8 cellular contexts compared by ENCODE assay signal in genomic region chr1:91884459-91885290, GRCh38. TPM values are rescaled to one million over a fixed set of nuclear protein-coding genes. Genes with fewer than 3 reads are reported as not detected.
A peak's percentile ranks its signal among the peaks of the same experiment; 100 is the strongest.
DNase-seq lines count a peak whose midpoint lies in the region; FAIRE-seq and TF ChIP-seq lines count a peak whose summit lies in the region.

No MANE protein-coding gene starts in this region.

- no peaks in the 10 kb centered on the region for H3K9me3 Mint-ChIP-seq in Calu3 (ENCODE audit: low read depth, unreplicated experiment)
- no peaks in the 10 kb centered on the region for H3K9me3 Mint-ChIP-seq in activated T-helper 1 cell treated with anti-CD3 and anti-CD28 coated beads, Interleukin-12 subunit alpha, Interleukin-12 subunit beta, Interleukin-2, Interleukin-4 antibody, amounts not matched to agents 30 ng/mL and 10 ng/mL and 1 ng/mL, durations not matched to agents 14 hours and 24 hours and 36 hours

- H3K9me3 ChIP-seq in osteoblast (ENCODE audit: low read depth, low read length) = no peaks in the 10 kb centered on the region

- no peaks in the 10 kb centered on the region for H3K36me3 ChIP-seq in osteoblast (ENCODE audit: insufficient read depth, low read length)

- peak overlapping the region; percentile 77 for H3K27ac Mint-ChIP-seq in Calu3 (ENCODE audit: unreplicated experiment)
- peak overlapping the region; percentile 84 for H3K27ac Mint-ChIP-seq in activated T-helper 1 cell treated with anti-CD3 and anti-CD28 coated beads, Interleukin-12 subunit alpha, Interleukin-12 subunit beta, Interleukin-2, Interleukin-4 antibody, amounts not matched to agents 30 ng/mL and 10 ng/mL and 1 ng/mL, durations not matched to agents 14 hours and 24 hours and 36 hours

- H3K4me1 ChIP-seq in osteoblast (ENCODE audit: insufficient read depth, low read length) = peaks cover 9% of the 10 kb centered on the region

- H3K27me3 Mint-ChIP-seq in Calu3 (ENCODE audit: unreplicated experiment) = no peaks in the 10 kb centered on the region
- peaks cover 17% of the 10 kb centered on the region for H3K27me3 Mint-ChIP-seq in activated T-helper 1 cell treated with anti-CD3 and anti-CD28 coated beads, Interleukin-12 subunit alpha, Interleukin-12 subunit beta, Interleukin-2, Interleukin-4 antibody, amounts not matched to agents 30 ng/mL and 10 ng/mL and 1 ng/mL, durations not matched to agents 14 hours and 24 hours and 36 hours (ENCODE audit: insufficient read depth)

- intact Hi-C loops in Calu3 (cut with micrococcal nuclease; ENCODE audit: unreplicated experiment) = loop anchor here (10.0 kb wide), 1 partner anchor 150 kb away; no protein-coding TSS in a partner anchor
- intact Hi-C loops in activated T-helper 1 cell treated with anti-CD3 and anti-CD28 coated beads, Interleukin-12 subunit alpha, Interleukin-12 subunit beta, Interleukin-2, Interleukin-4 antibody, amounts not matched to agents 30 ng/mL and 10 ng/mL and 1 ng/mL, durations not matched to agents 14 hours and 24 hours and 36 hours (cut with micrococcal nuclease) = loop anchor here (1.0 to 5.0 kb wide), 2 partner anchors 7 to 292 kb away; no protein-coding TSS in a partner anchor

- TSS peak; percentile 31 for BruUV-seq in Calu3 (replicated peaks; lab: Mats Ljungman, UMichigan)

- H3K4me3 Mint-ChIP-seq in Calu3 (ENCODE audit: low read depth, unreplicated experiment) = peak overlapping the region; percentile 99
- H3K4me3 Mint-ChIP-seq in activated T-helper 1 cell treated with anti-CD3 and anti-CD28 coated beads, Interleukin-12 subunit alpha, Interleukin-12 subunit beta, Interleukin-2, Interleukin-4 antibody, amounts not matched to agents 30 ng/mL and 10 ng/mL and 1 ng/mL, durations not matched to agents 14 hours and 24 hours and 36 hours = peak overlapping the region; percentile 98

- H2AFZ ChIP-seq in osteoblast (ENCODE audit: low read length) = peak overlapping the region; percentile 83

- TF ChIP-seq CTCF in Calu3 (IDR thresholded peaks at IDR 0.05; ENCODE audit: unreplicated experiment) (no peak), fibroblast of pulmonary artery (IDR thresholded peaks at IDR 0.05; ENCODE audit: low read length, missing control alignments) (no peak), osteoblast (IDR thresholded peaks at IDR 0.05; ENCODE audit: extremely low read depth, low read depth, low read length) (no peak)

- CTCF ChIA-PET in Calu3 (lab: Charles Lee) = interaction anchor here (0.6 to 1.3 kb wide), 7 partner anchors 21 to 675 kb away, joined by 3 to 4 read pairs (median 4); no protein-coding TSS in a partner anchor

- H3K79me2 ChIP-seq in osteoblast (ENCODE audit: insufficient read depth, low read length) = peaks cover 39% of the 10 kb centered on the region

- no peak for FAIRE-seq in RCC 7860 (lab: Jason Lieb, UNC)

- H3K4me1 Mint-ChIP-seq in Calu3 (ENCODE audit: low read depth, unreplicated experiment) = peaks cover 35% of the 10 kb centered on the region
- H3K4me1 Mint-ChIP-seq in activated T-helper 1 cell treated with anti-CD3 and anti-CD28 coated beads, Interleukin-12 subunit alpha, Interleukin-12 subunit beta, Interleukin-2, Interleukin-4 antibody, amounts not matched to agents 30 ng/mL and 10 ng/mL and 1 ng/mL, durations not matched to agents 14 hours and 24 hours and 36 hours (ENCODE audit: low read depth) = peaks cover 25% of the 10 kb centered on the region

- H3K27ac ChIP-seq in osteoblast (ENCODE audit: low read depth, low read length) = peak overlapping the region; percentile 56

- H3K4me3 ChIP-seq in fibroblast of pulmonary artery (replicated peaks; ENCODE audit: low read depth, low read length) (peak overlapping the region; percentile 92), osteoblast (ENCODE audit: insufficient read depth, low read length) (peak overlapping the region; percentile 80)

- H3K27me3 ChIP-seq in osteoblast (ENCODE audit: insufficient read depth, low read length) = no peaks in the 10 kb centered on the region

- DNase-seq in Calu3 = peak; percentile 25
- peak; percentile 13 for DNase-seq in NCI-H1092 treated with DMSO at 0.1 percent for 48 hours (lab: John Stamatoyannopoulos, UW)
- peak; percentile 16 for DNase-seq in activated T-helper 1 cell treated with anti-CD3 and anti-CD28 coated beads, Interleukin-12 subunit alpha, Interleukin-12 subunit beta, Interleukin-2, Interleukin-4 antibody, amounts not matched to agents 30 ng/mL and 10 ng/mL and 1 ng/mL, durations not matched to agents 14 hours and 24 hours and 36 hours (ENCODE audit: low spot score)
- DNase-seq in fibroblast of pulmonary artery (ENCODE audit: low read depth) = peak; percentile 29
- peak; percentile 76 for DNase-seq in osteoblast (ENCODE audit: insufficient read length, low spot score, missing footprints)
- DNase-seq in RCC 7860 (ENCODE audit: low spot score) = no peak
- no peak for DNase-seq in GF-D8 (lab: John Stamatoyannopoulos, UW)
- no peak for DNase-seq in HCEC 1CT

- peaks cover 34% of the 10 kb centered on the region for H3K36me3 Mint-ChIP-seq in Calu3 (ENCODE audit: insufficient read depth, unreplicated experiment)
- peaks cover 8% of the 10 kb centered on the region for H3K36me3 Mint-ChIP-seq in activated T-helper 1 cell treated with anti-CD3 and anti-CD28 coated beads, Interleukin-12 subunit alpha, Interleukin-12 subunit beta, Interleukin-2, Interleukin-4 antibody, amounts not matched to agents 30 ng/mL and 10 ng/mL and 1 ng/mL, durations not matched to agents 14 hours and 24 hours and 36 hours (ENCODE audit: low read depth)

- H3K4me2 ChIP-seq in osteoblast (ENCODE audit: insufficient read depth, low read length) = peak overlapping the region; percentile 97

- no peaks in the 10 kb centered on the region for H4K20me1 ChIP-seq in osteoblast (ENCODE audit: insufficient read depth, low read length)

RNA-seq across cellular contexts. Expression of gene TGFBR3, which starts 1.3 kb away (rescaled TPM):
- total RNA-seq in Calu3 (2022) (7.7 and 10.8 TPM in 2 replicates), osteoblast (32.2 and 41.5 TPM in 2 replicates)
- 8.9 and 11.8 TPM in 2 replicates for total RNA-seq in activated T-helper 1 cell treated with anti-CD3 and anti-CD28 coated beads, Interleukin-12 subunit alpha, Interleukin-12 subunit beta, Interleukin-2, Interleukin-4 antibody, amounts not matched to agents 30 ng/mL and 10 ng/mL and 1 ng/mL, durations not matched to agents 14 hours and 24 hours and 36 hours

Comparison
In these comparisons a context has a peak if more than half of its experiments do, and no peak if none do; other contexts are left out.
1. DNase-seq: peak in Calu3 (single experiment), NCI-H1092 treated with DMSO at 0.1 percent for 48 hours (single experiment), activated T-helper 1 cell treated with anti-CD3 and anti-CD28 coated beads, Interleukin-12 subunit alpha, Interleukin-12 subunit beta, Interleukin-2, Interleukin-4 antibody, amounts not matched to agents 30 ng/mL and 10 ng/mL and 1 ng/mL, durations not matched to agents 14 hours and 24 hours and 36 hours (single experiment), fibroblast of pulmonary artery (single experiment) and osteoblast (single experiment); none in RCC 7860 (single experiment), GF-D8 (single experiment) and HCEC 1CT (single experiment).